26 cellular contexts compared by ENCODE assay signal in genomic region chr12:12564911-12565310, GRCh38. TPM values are rescaled to one million over a fixed set of nuclear protein-coding genes. Genes with fewer than 3 reads are reported as not detected.
DNase-seq lines count a peak whose midpoint lies in the region; ATAC-seq, FAIRE-seq and TF ChIP-seq lines count a peak whose summit lies in the region.
"Had no signal": no experiment of that assay in that cellular context is flagged by ENCODE, and none has a peak within 500 bp of the region (broad histone marks: within the 10 kb centered on the region; RNA-seq: fewer than 3 reads in every experiment).

No MANE protein-coding gene starts in this region.

- peaks cover 11% of the 10 kb centered on the region for H3K27me3 Mint-ChIP-seq in endothelial cell (ENCODE audit: unreplicated experiment)
- H3K27me3 Mint-ChIP-seq: T-cell had no signal

- FAIRE-seq in small intestine (lab: Jason Lieb, UNC): no peak

- H3K4me3 Mint-ChIP-seq in endothelial cell (ENCODE audit: unreplicated experiment): peak overlapping the region; percentile 24
- H3K4me3 Mint-ChIP-seq: GM23338, T-cell had no signal

- WGBS in small intestine, 3 donors: 50 to 67% (median 66%) methylated on average over 1 of the region's 1 CpG

- no peaks in the 10 kb centered on the region for H3K27me3 ChIP-seq in small intestine (ENCODE audit: control insufficient read depth in 2 of 2, insufficient read depth in 2 of 2, low read length in 2 of 2)
- no peaks in the 10 kb centered on the region for H3K27me3 ChIP-seq in upper lobe of right lung

- no peaks in the 10 kb centered on the region for H3K9me3 Mint-ChIP-seq in endothelial cell (ENCODE audit: unreplicated experiment)
- H3K9me3 Mint-ChIP-seq: CD8-positive, alpha-beta memory T cell had no signal

- peaks cover 0 to 3% of the 10 kb centered on the region in 2 donors for H3K4me1 ChIP-seq in small intestine (ENCODE audit: control insufficient read depth in 2 of 2, insufficient read depth in 1 of 2, low read depth in 1 of 2, low read length in 1 of 2)
- peaks cover 10% of the 10 kb centered on the region for H3K4me1 ChIP-seq in upper lobe of right lung

- H3K36me3 ChIP-seq in small intestine (ENCODE audit: control insufficient read depth in 2 of 2, insufficient read depth in 2 of 2, low read length in 2 of 2) (no peaks in the 10 kb centered on the region), upper lobe of right lung (no peaks in the 10 kb centered on the region)
- H3K36me3 ChIP-seq: HAP-1 had no signal

- H3K27ac Mint-ChIP-seq in endothelial cell (ENCODE audit: unreplicated experiment): peak overlapping the region; percentile 80
- H3K27ac Mint-ChIP-seq: GM23338 had no signal

- TF ChIP-seq CTCF in endothelial cell (IDR thresholded peaks at IDR 0.05; ENCODE audit: unreplicated experiment) (no peak), upper lobe of right lung (IDR thresholded peaks at IDR 0.05) (no peak)

- intact Hi-C loops in upper lobe of right lung (cut with DNase I): loop anchor here (5.0 kb wide), 1 partner anchor 188 kb away; no protein-coding TSS in a partner anchor

- H3K27ac ChIP-seq in small intestine (ENCODE audit: low read depth in 1 of 2, low read length in 1 of 2) (no peak overlapping the region), upper lobe of right lung (no peak overlapping the region)

- no peaks in the 10 kb centered on the region for H3K9me3 ChIP-seq in small intestine (ENCODE audit: control insufficient read depth, low read depth)
- H3K9me3 ChIP-seq in upper lobe of right lung: no peaks in the 10 kb centered on the region

- DNase-seq in DMS53 (lab: John Stamatoyannopoulos, UW) (peak; percentile 28), DMS53 treated with DMSO at 0.1 percent for 48 hours (lab: John Stamatoyannopoulos, UW; ENCODE audit: unreplicated experiment) (no peak), LoVo (ENCODE audit: low spot score) (peak; percentile 25), endothelial cell (ENCODE audit: low spot score) (no peak), small intestine (peak; percentile 63), upper lobe of right lung (no peak), SKM-1 treated with dmso at 0.1 percent for 144 hours (lab: John Stamatoyannopoulos, UW; ENCODE audit: unreplicated experiment) (no peak)
- DNase-seq: 8988T; C1 segment of cervical spinal cord; Calu3; CD8-positive, alpha-beta memory T cell; DMS153; GDM1; KBM-7; NCI-H1105; NCI-H1694; NCI-H2081; NCI-H510A; NCI-H748 treated with DMSO at 0.1 percent for 48 hours; SIG-M5; T-cell had no signal

- H3K4me3 ChIP-seq in small intestine (ENCODE audit: low read depth in 1 of 2, low read length in 2 of 2) (no peak overlapping the region), upper lobe of right lung (no peak overlapping the region)
- H3K4me3 ChIP-seq: GM23338, HAP-1 had no signal

- H3K36me3 Mint-ChIP-seq in endothelial cell (ENCODE audit: low read depth, unreplicated experiment): peaks cover 5% of the 10 kb centered on the region
- H3K36me3 Mint-ChIP-seq: T-cell had no signal

- peaks cover 6% of the 10 kb centered on the region for H3K4me1 Mint-ChIP-seq in endothelial cell (ENCODE audit: unreplicated experiment)

- no peak for ATAC-seq in GM21360 (IDR thresholded peaks at IDR 0.05; ENCODE audit: unreplicated experiment)
- no peak for ATAC-seq in upper lobe of right lung
- ATAC-seq: GM23338, Panc1, SK-N-SH treated with all-trans-retinoic acid at 6 μM for 48 hours, T-cell had no signal

RNA-seq across cellular contexts. Expression of gene DUSP16, which starts 2.2 kb away (rescaled TPM):
- 12.9 TPM for total RNA-seq in endothelial cell (ENCODE audit: unreplicated experiment)
- 10 to 100 TPM; 22.5 to 33.1 (median 27.0) TPM for polyA plus RNA-seq in small intestine
- 50.6 TPM for total RNA-seq in upper lobe of right lung

RNA-seq across cellular contexts. Expression of gene CREBL2, which starts 46.8 kb away (rescaled TPM):
- 26.9 TPM for total RNA-seq in endothelial cell (ENCODE audit: unreplicated experiment)
- polyA plus RNA-seq in small intestine: 10 to 100 TPM; 16.9 to 23.5 (median 23.3) TPM
- total RNA-seq in upper lobe of right lung: 42.8 TPM

Comparison
In these comparisons a context has a peak if more than half of its experiments do, and no peak if none do; other contexts are left out.
1. DNase-seq: peak in DMS53 (single experiment), LoVo (single experiment) and small intestine (single experiment); none in DMS53 treated with DMSO at 0.1 percent for 48 hours (single experiment), endothelial cell (single experiment), upper lobe of right lung (single experiment) and SKM-1 treated with dmso at 0.1 percent for 144 hours (single experiment).